8 cellular contexts compared by ENCODE assay signal in genomic region chr13:48542581-48543341, GRCh38. TPM values are rescaled to one million over a fixed set of nuclear protein-coding genes. Genes with fewer than 3 reads are reported as not detected.
DNase-seq lines count a peak whose midpoint lies in the region; ATAC-seq, FAIRE-seq and TF ChIP-seq lines count a peak whose summit lies in the region.

No MANE protein-coding gene starts in this region.

- dilution Hi-C loops in IMR-90 (cut with HindIII; ENCODE audit: low sequenced_read_pairs, unreplicated experiment) = no loop called here

- H3K9me3 ChIP-seq in BLaER1 treated with 17β-estradiol and CSF1 and Interleukin-3, amounts not matched to agents 10 nM and 100 nM (replicated peaks in 1 of 11) = peaks cover 0 to 38% (median 3%) of the 10 kb centered on the region in 11 experiments; a peak in 12 of 22 replicates
- H3K9me3 ChIP-seq in IMR-90 (ENCODE audit: control insufficient read depth, insufficient read depth, low read length) (no peaks in the 10 kb centered on the region), small intestine (ENCODE audit: control insufficient read depth, low read depth) (no peaks in the 10 kb centered on the region)

- H3K36me3 Mint-ChIP-seq in activated T-cell treated with anti-CD3 and anti-CD28 coated beads, Interleukin-2, amount 50 U/mL, for 24 hours (ENCODE audit: low read depth) = no peaks in the 10 kb centered on the region

- H2AK5ac ChIP-seq in IMR-90 (ENCODE audit: low read depth, low read length) = no peak overlapping the region

- H3K4me2 ChIP-seq in BLaER1 treated with 17β-estradiol and CSF1 and Interleukin-3, amounts not matched to agents 10 nM and 100 nM = peak overlapping the region; percentile 63 to 94 (median 82)
- H3K4me2 ChIP-seq in IMR-90 (ENCODE audit: low read depth, low read length) = no peak overlapping the region; the same call in 1 of the 2 replicates

- H3K27ac ChIP-seq in BLaER1 treated with 17β-estradiol and CSF1 and Interleukin-3, amounts not matched to agents 10 nM and 100 nM = peak overlapping the region; percentile 31 to 65 (median 51); a peak in 21 of 22 replicates
- H3K27ac ChIP-seq in IMR-90 (ENCODE audit: insufficient read depth, low read length) (no peak overlapping the region), small intestine (ENCODE audit: low read depth in 1 of 2, low read length in 1 of 2) (peak overlapping the region in 1 of 2 donors; percentile 41)

- H3K4me1 ChIP-seq in BLaER1 treated with 17β-estradiol and CSF1 and Interleukin-3, amounts not matched to agents 10 nM and 100 nM = peaks cover 22 to 47% (median 34%) of the 10 kb centered on the region in 10 experiments
- H3K4me1 ChIP-seq in IMR-90 (ENCODE audit: control insufficient read depth, insufficient read depth, low read length) (no peaks in the 10 kb centered on the region), small intestine (ENCODE audit: control insufficient read depth in 2 of 2, insufficient read depth in 1 of 2, low read depth in 1 of 2, low read length in 1 of 2) (no peaks in the 10 kb centered on the region)

- peak; percentile 81 for ATAC-seq in IMR-90 (ENCODE audit: low read depth)

- 16% methylated on average over 3 of the region's 11 CpGs; no CpG with 5 or more reads in 1 of the 2 experiments for WGBS in IMR-90 (ENCODE audit: extremely low coverage in 2 of 2, insufficient read length in 1 of 2), 2 experiments
- WGBS in small intestine, 3 donors = 3 to 15% (median 12%) methylated on average over 11 of the region's 11 CpGs

- CTCF ChIA-PET in IMR-90 (lab: Yijun Ruan, JAX) = interaction anchor here (0.6 kb wide), 3 partner anchors 9 to 106 kb away, joined by 3 to 4 read pairs (median 3); no protein-coding TSS in a partner anchor

- H3K9me3 Mint-ChIP-seq in activated T-cell treated with anti-CD3 and anti-CD28 coated beads, Interleukin-2, amount 50 U/mL, for 24 hours = no peaks in the 10 kb centered on the region

- H4K91ac ChIP-seq in IMR-90 (ENCODE audit: insufficient read depth, low read depth, low read length) = no peak overlapping the region

- no peak overlapping the region for H2BK120ac ChIP-seq in IMR-90 (ENCODE audit: low read depth, low read length)

- peak overlapping the region in 4 of 10 experiments; percentile 4 to 38 (median 20); a peak in 4 of 20 replicates for H3K4me3 ChIP-seq in BLaER1 treated with 17β-estradiol and CSF1 and Interleukin-3, amounts not matched to agents 10 nM and 100 nM
- H3K4me3 ChIP-seq in IMR-90 (ENCODE audit: insufficient read depth, low read depth, low read length) (no peak overlapping the region), small intestine (ENCODE audit: low read depth in 1 of 2, low read length in 2 of 2) (no peak overlapping the region)

- peak overlapping the region in 1 of 2 experiments; percentile 5; a peak in 1 of 4 replicates for H4K8ac ChIP-seq in IMR-90 (ENCODE audit: low read depth in 2 of 2, low read length in 2 of 2)

- TF ChIP-seq RAD21 in IMR-90 (IDR thresholded peaks at IDR 0.05; ENCODE audit: low read length) = no peak

- no peak overlapping the region for H2BK15ac ChIP-seq in IMR-90 (ENCODE audit: low read depth, low read length)

- H3K27me3 ChIP-seq in BLaER1 treated with 17β-estradiol and CSF1 and Interleukin-3, amounts not matched to agents 10 nM and 100 nM = no peaks in the 10 kb centered on the region
- H3K27me3 ChIP-seq in IMR-90 (ENCODE audit: control insufficient read depth, insufficient read depth, low read length) (no peaks in the 10 kb centered on the region), small intestine (ENCODE audit: control insufficient read depth in 2 of 2, insufficient read depth in 2 of 2, low read length in 2 of 2) (no peaks in the 10 kb centered on the region)

- H3K4ac ChIP-seq in IMR-90 (ENCODE audit: low read depth, low read length) = no peak overlapping the region

- no peak overlapping the region for H3K56ac ChIP-seq in IMR-90 (ENCODE audit: extremely low read depth, insufficient read depth, low read length)

- no peak overlapping the region for H2AK9ac ChIP-seq in IMR-90 (replicated peaks; ENCODE audit: low read depth, low read length, poor library complexity)

- no peak overlapping the region for H3K23ac ChIP-seq in IMR-90 (ENCODE audit: low read depth, low read length)

- no peak for FAIRE-seq in small intestine (lab: Jason Lieb, UNC)

- H2BK20ac ChIP-seq in IMR-90 (ENCODE audit: low read depth, low read length) = no peak overlapping the region

- TF ChIP-seq CTCF in IMR-90 (conservative IDR thresholded peaks at IDR 0.05; ENCODE audit: low read depth, low read length) = no peak

- H3K79me1 ChIP-seq in IMR-90 (ENCODE audit: low read depth in 1 of 2, low read length in 2 of 2) = no peaks in the 10 kb centered on the region

- no peaks in the 10 kb centered on the region for H3K36me3 ChIP-seq in BLaER1 treated with 17β-estradiol and CSF1 and Interleukin-3, amounts not matched to agents 10 nM and 100 nM
- H3K36me3 ChIP-seq in IMR-90 (ENCODE audit: control insufficient read depth, insufficient read depth, low read length) (no peaks in the 10 kb centered on the region), small intestine (ENCODE audit: control insufficient read depth in 2 of 2, insufficient read depth in 2 of 2, low read length in 2 of 2) (no peaks in the 10 kb centered on the region)

- H3K27me3 Mint-ChIP-seq in activated T-cell treated with anti-CD3 and anti-CD28 coated beads, Interleukin-2, amount 50 U/mL, for 24 hours = peaks cover 6% of the 10 kb centered on the region

- H3K9ac ChIP-seq in BLaER1 treated with 17β-estradiol and CSF1 and Interleukin-3, amounts not matched to agents 10 nM and 100 nM = peak overlapping the region; percentile 16 to 61 (median 53); a peak in 18 of 22 replicates
- no peak overlapping the region for H3K9ac ChIP-seq in IMR-90 (ENCODE audit: low read depth, low read length)

- peak; percentile 16 for DNase-seq in IMR-90
- DNase-seq in UCSD-AML1 (lab: John Stamatoyannopoulos, UW; ENCODE audit: unreplicated experiment) = peak; percentile 32
- peak; percentile 17 for DNase-seq in iPS DF 19.7 (ENCODE audit: low read depth, low spot score)
- DNase-seq in small intestine = peak; percentile 66
- no peak for DNase-seq in activated T-cell treated with anti-CD3 and anti-CD28 coated beads, Interleukin-2, amount 50 U/mL, for 24 hours
- no peak for DNase-seq in germinal center (ENCODE audit: low spot score)
- no peak for DNase-seq in D341Med (ENCODE audit: low spot score)

- no peak overlapping the region for H3K4me3 Mint-ChIP-seq in activated T-cell treated with anti-CD3 and anti-CD28 coated beads, Interleukin-2, amount 50 U/mL, for 24 hours

- no peak overlapping the region for H3K27ac Mint-ChIP-seq in activated T-cell treated with anti-CD3 and anti-CD28 coated beads, Interleukin-2, amount 50 U/mL, for 24 hours

- no peaks in the 10 kb centered on the region for H4K20me1 ChIP-seq in BLaER1 treated with 17β-estradiol and CSF1 and Interleukin-3, amounts not matched to agents 10 nM and 100 nM
- H4K20me1 ChIP-seq in IMR-90 (ENCODE audit: insufficient read depth, low read length) = no peaks in the 10 kb centered on the region

- H3K4me1 Mint-ChIP-seq in activated T-cell treated with anti-CD3 and anti-CD28 coated beads, Interleukin-2, amount 50 U/mL, for 24 hours (ENCODE audit: low read depth) = peaks cover 2% of the 10 kb centered on the region

- peak overlapping the region; percentile 29 for H2AFZ ChIP-seq in IMR-90 (replicated peaks; ENCODE audit: low read length, poor library complexity)

- intact Hi-C loops in IMR-90 (cut with micrococcal nuclease) = no loop called here

- H3K18ac ChIP-seq in IMR-90 (ENCODE audit: low read depth, low read length) = no peak overlapping the region

- H4K5ac ChIP-seq in IMR-90 (ENCODE audit: low read depth, low read length) = no peak overlapping the region

- no peak overlapping the region for H2BK5ac ChIP-seq in IMR-90 (ENCODE audit: low read depth, low read length, poor library complexity, severe bottlenecking)

- no TSS peak for BruUV-seq in IMR-90 (replicated peaks; lab: Mats Ljungman, UMichigan)

- in situ Hi-C loops in IMR-90 (cut with MboI; ENCODE audit: low sequenced_read_pairs) = no loop called here

- no peak overlapping the region for H3K14ac ChIP-seq in IMR-90 (replicated peaks; ENCODE audit: low read depth, low read length)

- POLR2A ChIA-PET in IMR-90 (lab: Charles Lee; ENCODE audit: unreplicated experiment) = interaction anchor here (0.8 kb wide), 1 partner anchor 10 kb away, joined by 14 read pairs; no protein-coding TSS in a partner anchor

- TF ChIP-seq POLR2A in IMR-90 (IDR thresholded peaks at IDR 0.05; ENCODE audit: low read depth, low read length) = no peak

- no peaks in the 10 kb centered on the region for H3K9me1 ChIP-seq in IMR-90 (ENCODE audit: insufficient read depth, low read length)

TF ChIP-seq in IMR-90, 13 proteins besides CTCF, POLR2A, EP300 and RAD21:
- TF ChIP-seq NFE2L2 (IDR thresholded peaks at IDR 0.05; ENCODE audit: low read depth, low read length) (no peak), SMC3 (IDR thresholded peaks at IDR 0.05; ENCODE audit: low read depth, low read length) (no peak), FOS (IDR thresholded peaks at IDR 0.05; ENCODE audit: low read depth, low read length) (no peak), RCOR1 (IDR thresholded peaks at IDR 0.05; ENCODE audit: insufficient replicate concordance, low read length) (no peak), MXI1 (IDR thresholded peaks at IDR 0.05; ENCODE audit: borderline replicate concordance, low read depth, low read length) (no peak), RFX5 (IDR thresholded peaks at IDR 0.05; ENCODE audit: low read depth, low read length) (no peak), ELK1 (IDR thresholded peaks at IDR 0.05; ENCODE audit: borderline replicate concordance, low read depth, low read length) (no peak), CHD1 (IDR thresholded peaks at IDR 0.05; ENCODE audit: low read depth, low read length) (no peak)

RNA-seq across cellular contexts. Expression of gene RCBTB2, which starts 9.9 kb away (rescaled TPM):
- total RNA-seq in IMR-90 (2012; rRNA removed) = 5.2 and 5.3 TPM in 2 replicates
- polyA plus RNA-seq in IMR-90 (2012; rRNA removed) = 3.0 and 4.0 TPM in 2 replicates
- polyA plus RNA-seq in IMR-90 (2012; cell fraction: cytosol; rRNA removed) = 1.4 and 2.8 TPM in 2 replicates
- 1.9 and 5.6 TPM in 2 replicates for polyA plus RNA-seq in IMR-90 (2012; cell fraction: nucleus; rRNA removed; ENCODE audit: low replicate concordance)
- polyA plus RNA-seq in small intestine = 1 to 10 TPM; 3.1 to 7.6 (median 4.8) TPM

Comparison
In these comparisons a context has a peak if more than half of its experiments do, and no peak if none do; other contexts are left out.
1. DNase-seq: peak in IMR-90 (single experiment), UCSD-AML1 (single experiment), iPS DF 19.7 (single experiment) and small intestine (single experiment); none in activated T-cell treated with anti-CD3 and anti-CD28 coated beads, Interleukin-2, amount 50 U/mL, for 24 hours (single experiment), germinal center (single experiment) and D341Med (single experiment).